In the genomic region with DNA sequence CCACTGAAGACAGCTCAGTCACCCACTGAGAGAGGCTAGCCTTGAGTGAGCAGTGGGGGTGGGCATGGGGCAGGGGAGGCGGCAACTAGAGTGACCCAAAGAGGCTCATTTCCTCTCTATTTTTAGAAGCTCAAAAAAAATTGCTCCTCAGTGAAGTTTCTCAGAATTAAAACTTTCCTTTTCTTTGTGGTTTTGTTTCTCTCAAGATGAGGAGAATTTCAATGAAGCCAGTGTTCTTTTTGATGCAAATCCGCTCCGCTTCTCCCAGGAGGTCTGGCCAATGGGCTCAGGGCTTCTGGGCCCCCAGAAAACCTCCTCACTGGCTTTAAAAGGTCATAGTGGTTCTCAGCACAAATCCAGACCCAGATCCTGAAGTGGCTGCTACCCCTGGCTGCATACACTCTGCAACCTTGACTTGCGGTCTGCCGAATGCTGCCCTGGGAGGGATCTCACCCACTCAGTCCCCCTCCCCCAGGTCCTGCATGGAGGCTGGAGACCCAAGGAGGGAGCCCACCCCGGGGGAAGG, we compare ENCODE assay signal across 2 cellular contexts.
TF ChIP-seq lines count a peak whose summit lies in the region.

A gene with protein sequence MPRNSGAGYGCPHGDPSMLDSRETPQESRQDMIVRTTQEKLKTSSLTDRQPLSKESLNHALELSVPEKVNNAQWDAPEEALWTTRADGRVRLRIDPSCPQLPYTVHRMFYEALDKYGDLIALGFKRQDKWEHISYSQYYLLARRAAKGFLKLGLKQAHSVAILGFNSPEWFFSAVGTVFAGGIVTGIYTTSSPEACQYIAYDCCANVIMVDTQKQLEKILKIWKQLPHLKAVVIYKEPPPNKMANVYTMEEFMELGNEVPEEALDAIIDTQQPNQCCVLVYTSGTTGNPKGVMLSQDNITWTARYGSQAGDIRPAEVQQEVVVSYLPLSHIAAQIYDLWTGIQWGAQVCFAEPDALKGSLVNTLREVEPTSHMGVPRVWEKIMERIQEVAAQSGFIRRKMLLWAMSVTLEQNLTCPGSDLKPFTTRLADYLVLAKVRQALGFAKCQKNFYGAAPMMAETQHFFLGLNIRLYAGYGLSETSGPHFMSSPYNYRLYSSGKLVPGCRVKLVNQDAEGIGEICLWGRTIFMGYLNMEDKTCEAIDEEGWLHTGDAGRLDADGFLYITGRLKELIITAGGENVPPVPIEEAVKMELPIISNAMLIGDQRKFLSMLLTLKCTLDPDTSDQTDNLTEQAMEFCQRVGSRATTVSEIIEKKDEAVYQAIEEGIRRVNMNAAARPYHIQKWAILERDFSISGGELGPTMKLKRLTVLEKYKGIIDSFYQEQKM (minus strand): TSS at position 51 of the 526 bp plus-strand sequence. CDS start 64 bp downstream, outside the sequence.

TF ChIP-seq in GM23338, 12 proteins besides CTCF, POLR2A, EP300 and RAD21 (continued from another document):
- TF ChIP-seq, protein P1, sequence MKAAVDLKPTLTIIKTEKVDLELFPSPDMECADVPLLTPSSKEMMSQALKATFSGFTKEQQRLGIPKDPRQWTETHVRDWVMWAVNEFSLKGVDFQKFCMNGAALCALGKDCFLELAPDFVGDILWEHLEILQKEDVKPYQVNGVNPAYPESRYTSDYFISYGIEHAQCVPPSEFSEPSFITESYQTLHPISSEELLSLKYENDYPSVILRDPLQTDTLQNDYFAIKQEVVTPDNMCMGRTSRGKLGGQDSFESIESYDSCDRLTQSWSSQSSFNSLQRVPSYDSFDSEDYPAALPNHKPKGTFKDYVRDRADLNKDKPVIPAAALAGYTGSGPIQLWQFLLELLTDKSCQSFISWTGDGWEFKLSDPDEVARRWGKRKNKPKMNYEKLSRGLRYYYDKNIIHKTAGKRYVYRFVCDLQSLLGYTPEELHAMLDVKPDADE (IDR thresholded peaks at IDR 0.05), result no peak
- no peak for TF ChIP-seq CREB1 (CRISPR knock-in tag; IDR thresholded peaks at IDR 0.05; ENCODE audit: low read depth)
- TF ChIP-seq REST (IDR thresholded peaks at IDR 0.05; ENCODE audit: unreplicated experiment), result no peak
- no peak for TF ChIP-seq ZNF114 (CRISPR knock-in tag; IDR thresholded peaks at IDR 0.05)
- TF ChIP-seq NANOG (IDR thresholded peaks at IDR 0.05; ENCODE audit: borderline replicate concordance), result no peak
- TF ChIP-seq JUNB (IDR thresholded peaks at IDR 0.05; ENCODE audit: unreplicated experiment), result no peak
- no peak for TF ChIP-seq POLR2AphosphoS5 (IDR thresholded peaks at IDR 0.05; ENCODE audit: low read depth)
- TF ChIP-seq STAT1 (IDR thresholded peaks at IDR 0.05; ENCODE audit: unreplicated experiment), result no peak
- no peak for TF ChIP-seq EZH2phosphoT487 (IDR thresholded peaks at IDR 0.05; ENCODE audit: unreplicated experiment)
TF ChIP-seq in GM23338: peak in this region for 0.

TF ChIP-seq in WTC11, 78 proteins besides CTCF, POLR2A, EP300 and RAD21 (continued from another document):
- TF ChIP-seq KAT7 (CRISPR knock-in tag; IDR thresholded peaks at IDR 0.05; ENCODE audit: borderline replicate concordance), result no peak
- no peak for TF ChIP-seq NR2C2 (CRISPR knock-in tag; IDR thresholded peaks at IDR 0.05)
- TF ChIP-seq MXD4 (CRISPR knock-in tag; IDR thresholded peaks at IDR 0.05; ENCODE audit: borderline replicate concordance), result no peak
- no peak for TF ChIP-seq GABPB1 (CRISPR knock-in tag; IDR thresholded peaks at IDR 0.05)
- TF ChIP-seq, protein P2, sequence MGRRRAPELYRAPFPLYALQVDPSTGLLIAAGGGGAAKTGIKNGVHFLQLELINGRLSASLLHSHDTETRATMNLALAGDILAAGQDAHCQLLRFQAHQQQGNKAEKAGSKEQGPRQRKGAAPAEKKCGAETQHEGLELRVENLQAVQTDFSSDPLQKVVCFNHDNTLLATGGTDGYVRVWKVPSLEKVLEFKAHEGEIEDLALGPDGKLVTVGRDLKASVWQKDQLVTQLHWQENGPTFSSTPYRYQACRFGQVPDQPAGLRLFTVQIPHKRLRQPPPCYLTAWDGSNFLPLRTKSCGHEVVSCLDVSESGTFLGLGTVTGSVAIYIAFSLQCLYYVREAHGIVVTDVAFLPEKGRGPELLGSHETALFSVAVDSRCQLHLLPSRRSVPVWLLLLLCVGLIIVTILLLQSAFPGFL (CRISPR knock-in tag; IDR thresholded peaks at IDR 0.05; ENCODE audit: borderline replicate concordance), result no peak
- TF ChIP-seq MYBL2 (CRISPR knock-in tag; IDR thresholded peaks at IDR 0.05), result no peak
- TF ChIP-seq, protein P3, sequence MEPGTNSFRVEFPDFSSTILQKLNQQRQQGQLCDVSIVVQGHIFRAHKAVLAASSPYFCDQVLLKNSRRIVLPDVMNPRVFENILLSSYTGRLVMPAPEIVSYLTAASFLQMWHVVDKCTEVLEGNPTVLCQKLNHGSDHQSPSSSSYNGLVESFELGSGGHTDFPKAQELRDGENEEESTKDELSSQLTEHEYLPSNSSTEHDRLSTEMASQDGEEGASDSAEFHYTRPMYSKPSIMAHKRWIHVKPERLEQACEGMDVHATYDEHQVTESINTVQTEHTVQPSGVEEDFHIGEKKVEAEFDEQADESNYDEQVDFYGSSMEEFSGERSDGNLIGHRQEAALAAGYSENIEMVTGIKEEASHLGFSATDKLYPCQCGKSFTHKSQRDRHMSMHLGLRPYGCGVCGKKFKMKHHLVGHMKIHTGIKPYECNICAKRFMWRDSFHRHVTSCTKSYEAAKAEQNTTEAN (CRISPR knock-in tag; IDR thresholded peaks at IDR 0.05), result no peak
- no peak for TF ChIP-seq ATF1 (CRISPR knock-in tag; IDR thresholded peaks at IDR 0.05)
- TF ChIP-seq, protein P4, sequence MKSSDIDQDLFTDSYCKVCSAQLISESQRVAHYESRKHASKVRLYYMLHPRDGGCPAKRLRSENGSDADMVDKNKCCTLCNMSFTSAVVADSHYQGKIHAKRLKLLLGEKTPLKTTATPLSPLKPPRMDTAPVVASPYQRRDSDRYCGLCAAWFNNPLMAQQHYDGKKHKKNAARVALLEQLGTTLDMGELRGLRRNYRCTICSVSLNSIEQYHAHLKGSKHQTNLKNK (CRISPR knock-in tag; IDR thresholded peaks at IDR 0.05), result no peak
- no peak for TF ChIP-seq ATF2 (CRISPR knock-in tag; IDR thresholded peaks at IDR 0.05; ENCODE audit: borderline replicate concordance, low read depth)
- no peak for TF ChIP-seq TEAD1 (CRISPR knock-in tag; IDR thresholded peaks at IDR 0.05)
- TF ChIP-seq, protein P5, sequence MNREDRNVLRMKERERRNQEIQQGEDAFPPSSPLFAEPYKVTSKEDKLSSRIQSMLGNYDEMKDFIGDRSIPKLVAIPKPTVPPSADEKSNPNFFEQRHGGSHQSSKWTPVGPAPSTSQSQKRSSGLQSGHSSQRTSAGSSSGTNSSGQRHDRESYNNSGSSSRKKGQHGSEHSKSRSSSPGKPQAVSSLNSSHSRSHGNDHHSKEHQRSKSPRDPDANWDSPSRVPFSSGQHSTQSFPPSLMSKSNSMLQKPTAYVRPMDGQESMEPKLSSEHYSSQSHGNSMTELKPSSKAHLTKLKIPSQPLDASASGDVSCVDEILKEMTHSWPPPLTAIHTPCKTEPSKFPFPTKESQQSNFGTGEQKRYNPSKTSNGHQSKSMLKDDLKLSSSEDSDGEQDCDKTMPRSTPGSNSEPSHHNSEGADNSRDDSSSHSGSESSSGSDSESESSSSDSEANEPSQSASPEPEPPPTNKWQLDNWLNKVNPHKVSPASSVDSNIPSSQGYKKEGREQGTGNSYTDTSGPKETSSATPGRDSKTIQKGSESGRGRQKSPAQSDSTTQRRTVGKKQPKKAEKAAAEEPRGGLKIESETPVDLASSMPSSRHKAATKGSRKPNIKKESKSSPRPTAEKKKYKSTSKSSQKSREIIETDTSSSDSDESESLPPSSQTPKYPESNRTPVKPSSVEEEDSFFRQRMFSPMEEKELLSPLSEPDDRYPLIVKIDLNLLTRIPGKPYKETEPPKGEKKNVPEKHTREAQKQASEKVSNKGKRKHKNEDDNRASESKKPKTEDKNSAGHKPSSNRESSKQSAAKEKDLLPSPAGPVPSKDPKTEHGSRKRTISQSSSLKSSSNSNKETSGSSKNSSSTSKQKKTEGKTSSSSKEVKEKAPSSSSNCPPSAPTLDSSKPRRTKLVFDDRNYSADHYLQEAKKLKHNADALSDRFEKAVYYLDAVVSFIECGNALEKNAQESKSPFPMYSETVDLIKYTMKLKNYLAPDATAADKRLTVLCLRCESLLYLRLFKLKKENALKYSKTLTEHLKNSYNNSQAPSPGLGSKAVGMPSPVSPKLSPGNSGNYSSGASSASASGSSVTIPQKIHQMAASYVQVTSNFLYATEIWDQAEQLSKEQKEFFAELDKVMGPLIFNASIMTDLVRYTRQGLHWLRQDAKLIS (CRISPR knock-in tag; IDR thresholded peaks at IDR 0.05; ENCODE audit: borderline replicate concordance), result no peak
